Comparison of ENCODE assay signal across 17 cellular contexts in genomic region chr12:132247718-132248438, GRCh38.
"Had no signal": no experiment of that assay in that cellular context is flagged by ENCODE, and none has a peak within 500 bp of the region (broad histone marks: within the 10 kb centered on the region; RNA-seq: fewer than 3 reads in every experiment).

No MANE protein-coding gene starts in this region.

- H3K36me3 ChIP-seq: esophagus squamous epithelium, suprapubic skin had no signal

- H3K27ac ChIP-seq: esophagus squamous epithelium, hepatocyte, skin epidermis, suprapubic skin had no signal

- H2AFZ ChIP-seq: hepatocyte had no signal

- DNase-seq: activated CD4-positive, alpha-beta T cell treated with anti-CD3 and anti-CD28 coated beads, Interleukin-2, amount 10 ng/mL, durations not matched to agents 24 days and 14 days; activated CD8-positive, alpha-beta T cell treated with anti-CD3 and anti-CD28 coated beads for 36 hours; activated naive CD4-positive, alpha-beta T cell treated with Interleukin-2 at 50 U/mL for 16 hours; activated T-cell treated with anti-CD3 and anti-CD28 coated beads, Interleukin-2, amount 50 U/mL, for 1 hour; effector memory CD4-positive, alpha-beta T cell; esophagus squamous epithelium; left colon; nephron progenitor cell; stimulated activated CD4-positive, alpha-beta T cell treated with anti-CD3 and anti-CD28 coated beads, Interleukin-15, amount 100 ng/mL, for 24 hours; stimulated activated CD4-positive, alpha-beta T cell treated with anti-CD3 and anti-CD28 coated beads, Interleukin-2, amount 100 ng/mL, for 48 hours; stimulated activated naive CD8-positive, alpha-beta T cell treated with anti-CD3 and anti-CD28 coated beads, Interleukin-15, amount 100 ng/mL, for 72 hours; T-cell had no signal

- ATAC-seq: activated CD8-positive, alpha-beta T cell treated with anti-CD3 and anti-CD28 coated beads for 36 hours; activated T-helper 17 cell treated with anti-CD3 and anti-CD28 coated beads, Interleukin-2, amount 50 U/mL, for 72 hours; left colon; T-cell had no signal

- H3K4me1 ChIP-seq: esophagus squamous epithelium, suprapubic skin had no signal

- H3K79me2 ChIP-seq: hepatocyte had no signal

- H3K27me3 ChIP-seq: hepatocyte had no signal

- H3K9me3 ChIP-seq: esophagus squamous epithelium, suprapubic skin had no signal

- H3K4me2 ChIP-seq: hepatocyte had no signal

- H3K4me3 ChIP-seq: esophagus squamous epithelium, hepatocyte, lung, skin epidermis, suprapubic skin had no signal
